Comparison of ENCODE assay signal across 20 cellular contexts in genomic region chr15:64859226-64859625, GRCh38. TPM values are rescaled to one million over a fixed set of nuclear protein-coding genes. Genes with fewer than 3 reads are reported as not detected.
DNase-seq lines count a peak whose midpoint lies in the region; ATAC-seq and TF ChIP-seq lines count a peak whose summit lies in the region.
"Had no signal": no experiment of that assay in that cellular context is flagged by ENCODE, and none has a peak within 500 bp of the region (broad histone marks: within the 10 kb centered on the region; RNA-seq: fewer than 3 reads in every experiment).

No MANE protein-coding gene starts in this region.

- H3K4me3 ChIP-seq in mesenchymal stem cell (ENCODE audit: insufficient read depth in 1 of 2, low read depth in 1 of 2, low read length in 2 of 2) (no peak overlapping the region), adrenal gland (no peak overlapping the region)
- H3K4me3 ChIP-seq: GM23248 had no signal

- H3K18ac ChIP-seq in mesenchymal stem cell (ENCODE audit: low read depth in 1 of 2, low read length in 2 of 2): no peak overlapping the region

- no peak overlapping the region for H3K9ac ChIP-seq in mesenchymal stem cell (ENCODE audit: low read length)
- H3K9ac ChIP-seq: GM23248 had no signal

- no peak overlapping the region for H3K4ac ChIP-seq in mesenchymal stem cell (ENCODE audit: low read depth in 1 of 2, low read length in 2 of 2)

- no peak overlapping the region for H4K8ac ChIP-seq in mesenchymal stem cell (ENCODE audit: low read length)

- TF ChIP-seq CTCF in HFFc6 (IDR thresholded peaks at IDR 0.05) (no peak), adrenal gland (IDR thresholded peaks at IDR 0.05) (peak in 1 of 6 experiments; percentile 4)
- TF ChIP-seq CTCF in activated CD8-positive, alpha-beta T cell treated with anti-CD3 and anti-CD28 coated beads for 36 hours (IDR thresholded peaks at IDR 0.05): no peak

- H2BK120ac ChIP-seq in mesenchymal stem cell (ENCODE audit: low read depth, low read length): no peak overlapping the region

- no peak for DNase-seq in HFFc6
- peak; percentile 43 for DNase-seq in dermis blood vessel endothelial cell
- no peak for DNase-seq in mesenchymal stem cell
- no peak for DNase-seq in stimulated activated effector memory CD8-positive, alpha-beta T cell treated with anti-CD3 and anti-CD28 coated beads, Interleukin-12 subunit alpha, Interleukin-12 subunit beta, amount 100 ng/mL, for 72 hours (ENCODE audit: low spot score in 2 of 2)
- no peak for DNase-seq in iPS-NIHi7 (ENCODE audit: extremely low spot score)
- no peak for DNase-seq in adrenal gland
- DNase-seq in activated CD8-positive, alpha-beta T cell treated with anti-CD3 and anti-CD28 coated beads for 36 hours: no peak
- no peak for DNase-seq in stimulated activated CD4-positive, alpha-beta T cell treated with anti-CD3 and anti-CD28 coated beads, Interleukin-1b, Interleukin-23, amount 100 ng/mL, for 48 hours
- DNase-seq: AML-193, COR-L47, GF-D8, GM23248, HCEC 1CT, KBM-7, MV-4-11, NCI-H1417, NCI-H187 treated with DMSO at 0.1 percent for 48 hours, NCI-H2171, NCI-H446 treated with DMSO at 0.1 percent for 48 hours, NCI-H748 treated with DMSO at 0.1 percent for 48 hours had no signal

- peaks cover 50% of the 10 kb centered on the region for H3K79me1 ChIP-seq in mesenchymal stem cell (replicated peaks; ENCODE audit: low read length, poor library complexity, severe bottlenecking)

- no peaks in the 10 kb centered on the region for H3K9me3 Mint-ChIP-seq in HFFc6
- H3K9me3 Mint-ChIP-seq in stimulated activated effector memory CD8-positive, alpha-beta T cell treated with anti-CD3 and anti-CD28 coated beads, Interleukin-12 subunit alpha, Interleukin-12 subunit beta, amount 100 ng/mL, for 72 hours: no peaks in the 10 kb centered on the region
- no peaks in the 10 kb centered on the region for H3K9me3 Mint-ChIP-seq in activated CD8-positive, alpha-beta T cell treated with anti-CD3 and anti-CD28 coated beads for 36 hours

- CTCF ChIA-PET in activated CD8-positive, alpha-beta T cell treated with anti-CD3 and anti-CD28 coated beads for 36 hours (lab: Charles Lee): interaction anchor here (1.8 kb wide), 1 partner anchor 49 kb away, joined by 7 read pairs; no protein-coding TSS in a partner anchor

- H3K36me3 ChIP-seq in mesenchymal stem cell (ENCODE audit: control insufficient read depth in 1 of 2, insufficient read depth in 2 of 2, low read depth in 1 of 2, low read length in 2 of 2) (peaks cover 73 to 79% of the 10 kb centered on the region in 2 experiments), adrenal gland (replicated peaks in 1 of 2) (peaks cover 0 to 77% of the 10 kb centered on the region in 2 donors)

- no peaks in the 10 kb centered on the region; the same call in 1 of the 2 replicates for H3K27me3 Mint-ChIP-seq in HFFc6 (ENCODE audit: insufficient read depth)
- H3K27me3 Mint-ChIP-seq in activated CD8-positive, alpha-beta T cell treated with anti-CD3 and anti-CD28 coated beads for 36 hours: no peaks in the 10 kb centered on the region

- no peaks in the 10 kb centered on the region for H3K27me3 ChIP-seq in mesenchymal stem cell (ENCODE audit: control insufficient read depth in 1 of 2, insufficient read depth in 1 of 2, low read length in 2 of 2)
- H3K27me3 ChIP-seq in adrenal gland: no peaks in the 10 kb centered on the region

- H4K91ac ChIP-seq in mesenchymal stem cell (ENCODE audit: low read length): no peak overlapping the region

- peaks cover 61% of the 10 kb centered on the region for H3K4me1 ChIP-seq in mesenchymal stem cell (ENCODE audit: control insufficient read depth, insufficient read depth, low read depth, low read length)
- H3K4me1 ChIP-seq in adrenal gland (replicated peaks in 1 of 2): peaks cover 33 to 67% of the 10 kb centered on the region in 2 donors

- H3K9me3 ChIP-seq in mesenchymal stem cell (ENCODE audit: control insufficient read depth, low read length) (no peaks in the 10 kb centered on the region), adrenal gland (replicated peaks in 1 of 3) (no peaks in the 10 kb centered on the region)

- no peak overlapping the region for H3K23ac ChIP-seq in mesenchymal stem cell (ENCODE audit: low read length in 2 of 2)

- H2AFZ ChIP-seq in mesenchymal stem cell (ENCODE audit: low read depth, low read length): no peak overlapping the region
- H2AFZ ChIP-seq: GM23248 had no signal

- no peak overlapping the region for H2BK15ac ChIP-seq in mesenchymal stem cell (ENCODE audit: low read depth, poor library complexity, severe bottlenecking)

- peak overlapping the region; percentile 47 for H3K27ac Mint-ChIP-seq in HFFc6
- peak overlapping the region; percentile 93 for H3K27ac Mint-ChIP-seq in stimulated activated effector memory CD8-positive, alpha-beta T cell treated with anti-CD3 and anti-CD28 coated beads, Interleukin-12 subunit alpha, Interleukin-12 subunit beta, amount 100 ng/mL, for 72 hours
- H3K27ac Mint-ChIP-seq in activated CD8-positive, alpha-beta T cell treated with anti-CD3 and anti-CD28 coated beads for 36 hours: no peak overlapping the region

- H3K14ac ChIP-seq in mesenchymal stem cell (ENCODE audit: low read length in 2 of 2): no peak overlapping the region

- H3K4me3 Mint-ChIP-seq in HFFc6: no peak overlapping the region
- no peak overlapping the region for H3K4me3 Mint-ChIP-seq in stimulated activated effector memory CD8-positive, alpha-beta T cell treated with anti-CD3 and anti-CD28 coated beads, Interleukin-12 subunit alpha, Interleukin-12 subunit beta, amount 100 ng/mL, for 72 hours
- no peak overlapping the region for H3K4me3 Mint-ChIP-seq in activated CD8-positive, alpha-beta T cell treated with anti-CD3 and anti-CD28 coated beads for 36 hours

- no peak for TF ChIP-seq POLR2A in adrenal gland (IDR thresholded peaks at IDR 0.05)

- peak overlapping the region; percentile 16 to 46 for H2BK12ac ChIP-seq in mesenchymal stem cell (ENCODE audit: low read length in 2 of 2)

- ATAC-seq in stimulated activated effector memory CD8-positive, alpha-beta T cell treated with anti-CD3 and anti-CD28 coated beads, Interleukin-12 subunit alpha, Interleukin-12 subunit beta, amount 100 ng/mL, for 72 hours: no peak
- no peak for ATAC-seq in activated CD8-positive, alpha-beta T cell treated with anti-CD3 and anti-CD28 coated beads for 36 hours

- 100% methylated on average over 1 of the region's 2 CpGs for WGBS in mesenchymal stem cell
- WGBS in adrenal gland, 4 donors: 64 to 81% (median 79%) methylated on average over 1 to 2 of the region's 2 CpGs

- H3K27ac ChIP-seq in mesenchymal stem cell (ENCODE audit: low read length, poor library complexity, severe bottlenecking) (no peak overlapping the region), adrenal gland (peak overlapping the region in 2 of 5 donors; percentile 42 to 90)
- H3K27ac ChIP-seq: GM23248 had no signal

- peaks cover 53% of the 10 kb centered on the region for H3K4me1 Mint-ChIP-seq in HFFc6 (ENCODE audit: low read depth)
- H3K4me1 Mint-ChIP-seq in stimulated activated effector memory CD8-positive, alpha-beta T cell treated with anti-CD3 and anti-CD28 coated beads, Interleukin-12 subunit alpha, Interleukin-12 subunit beta, amount 100 ng/mL, for 72 hours: peaks cover 68% of the 10 kb centered on the region
- peaks cover 30% of the 10 kb centered on the region for H3K4me1 Mint-ChIP-seq in activated CD8-positive, alpha-beta T cell treated with anti-CD3 and anti-CD28 coated beads for 36 hours (ENCODE audit: low read depth)

- intact Hi-C loops in adrenal gland (cut with DNase I): no loop called here
- intact Hi-C loops in activated CD8-positive, alpha-beta T cell treated with anti-CD3 and anti-CD28 coated beads for 36 hours (cut with micrococcal nuclease): no loop called here

- POLR2A ChIA-PET in activated CD8-positive, alpha-beta T cell treated with anti-CD3 and anti-CD28 coated beads for 36 hours (lab: Charles Lee): no interaction called here

- H3K36me3 Mint-ChIP-seq in HFFc6 (ENCODE audit: low read depth): peaks cover 29% of the 10 kb centered on the region
- peaks cover 93% of the 10 kb centered on the region for H3K36me3 Mint-ChIP-seq in stimulated activated effector memory CD8-positive, alpha-beta T cell treated with anti-CD3 and anti-CD28 coated beads, Interleukin-12 subunit alpha, Interleukin-12 subunit beta, amount 100 ng/mL, for 72 hours
- H3K36me3 Mint-ChIP-seq in activated CD8-positive, alpha-beta T cell treated with anti-CD3 and anti-CD28 coated beads for 36 hours (ENCODE audit: low read depth): peaks cover 11% of the 10 kb centered on the region

- H2BK5ac ChIP-seq in mesenchymal stem cell (ENCODE audit: low read depth, low read length, poor library complexity, severe bottlenecking): no peak overlapping the region

- H2AK5ac ChIP-seq in mesenchymal stem cell (ENCODE audit: low read length, severe bottlenecking): peak overlapping the region; percentile 20

- no peak overlapping the region for H3K4me2 ChIP-seq in mesenchymal stem cell (ENCODE audit: low read length, poor library complexity, severe bottlenecking)

RNA-seq across cellular contexts. Expression of gene PLEKHO2, which starts 17.5 kb away (rescaled TPM):
- total RNA-seq in HFFc6 (2021; fragmentation: NEBNext Ultra II Directional; extraction: Animal tissue kit (Norgen Biotek cat#: 25700)): 10 to 100 TPM; 23.0 to 28.3 (median 25.4) TPM
- 61.3 and 65.9 TPM in 2 replicates for total RNA-seq in dermis blood vessel endothelial cell
- 16.3 TPM for polyA plus RNA-seq in mesenchymal stem cell (2013, experiment 1 of 2)
- 17.0 TPM for polyA plus RNA-seq in mesenchymal stem cell (2013, experiment 2 of 2)
- total RNA-seq in adrenal gland: 10 to 100 TPM; 31.3 to 62.9 (median 50.3) TPM
- polyA plus RNA-seq in adrenal gland: 10 to 100 TPM; 20.4 to 49.3 (median 33.7) TPM
- 10 to 100 TPM; 10.1 to 10.4 TPM for total RNA-seq in activated CD8-positive, alpha-beta T cell treated with anti-CD3 and anti-CD28 coated beads for 36 hours

RNA-seq across cellular contexts. Expression of gene PIF1, which starts 33.8 kb away (rescaled TPM):
- 10 to 100 TPM in 1 of 6 experiments, 1 to 10 TPM in 5; 4.0 to 10.7 (median 8.4) TPM for total RNA-seq in HFFc6 (2021; fragmentation: NEBNext Ultra II Directional; extraction: Animal tissue kit (Norgen Biotek cat#: 25700))
- total RNA-seq in dermis blood vessel endothelial cell: 5.4 and 16.5 TPM in 2 replicates
- polyA plus RNA-seq in mesenchymal stem cell (2013, experiment 1 of 2): 0.94 TPM
- polyA plus RNA-seq in mesenchymal stem cell (2013, experiment 2 of 2): 1.0 TPM
- 1 to 10 TPM in 5 of 8 donors, under 1 TPM in 3; 0.26 to 3.8 (median 1.7) TPM for total RNA-seq in adrenal gland
- polyA plus RNA-seq in adrenal gland: 1 to 10 TPM in 2 of 3 donors, under 1 TPM in 1; 0.33 to 6.0 (median 3.0) TPM
- total RNA-seq in activated CD8-positive, alpha-beta T cell treated with anti-CD3 and anti-CD28 coated beads for 36 hours: 10 to 100 TPM; 50.0 TPM

RNA-seq across cellular contexts. Expression of gene ANKDD1A, which starts 52.5 kb away (rescaled TPM):
- 1 to 10 TPM; 1.3 to 2.4 (median 1.9) TPM for total RNA-seq in HFFc6 (2021; fragmentation: NEBNext Ultra II Directional; extraction: Animal tissue kit (Norgen Biotek cat#: 25700))
- 5.6 and 5.8 TPM in 2 replicates for total RNA-seq in dermis blood vessel endothelial cell
- polyA plus RNA-seq in mesenchymal stem cell (2013, experiment 1 of 2): 2.1 TPM
- 2.1 TPM for polyA plus RNA-seq in mesenchymal stem cell (2013, experiment 2 of 2)
- 10 to 100 TPM; 17.2 to 41.7 (median 31.3) TPM for total RNA-seq in adrenal gland
- 10 to 100 TPM; 13.0 to 29.7 (median 23.0) TPM for polyA plus RNA-seq in adrenal gland
- 1 to 10 TPM; 3.4 to 4.3 TPM for total RNA-seq in activated CD8-positive, alpha-beta T cell treated with anti-CD3 and anti-CD28 coated beads for 36 hours
